Comparison of ENCODE assay signal across 9 cellular contexts in genomic region chr10:98323221-98324164, GRCh38. TPM values are rescaled to one million over a fixed set of nuclear protein-coding genes. Genes with fewer than 3 reads are reported as not detected.
A peak's percentile ranks its signal among the peaks of the same experiment; 100 is the strongest.
DNase-seq lines count a peak whose midpoint lies in the region; ATAC-seq and TF ChIP-seq lines count a peak whose summit lies in the region.
"Had no signal": no experiment of that assay in that cellular context is flagged by ENCODE, and none has a peak within 500 bp of the region (broad histone marks: within the 10 kb centered on the region; RNA-seq: fewer than 3 reads in every experiment).

No MANE protein-coding gene starts in this region.

- WGBS in lower leg skin, 2 donors: 74 to 79% methylated on average over 4 of the region's 4 CpGs

- DNase-seq in DMS153 treated with DMSO at 0.1 percent for 48 hours (lab: John Stamatoyannopoulos, UW; ENCODE audit: unreplicated experiment) (peak; percentile 96), NCI-H1436 treated with DMSO at 0.1 percent for 48 hours (lab: John Stamatoyannopoulos, UW) (peak; percentile 95), astrocyte of the spinal cord (ENCODE audit: low read depth, low spot score) (peak; percentile 88), lower leg skin (ENCODE audit: low spot score in 2 of 2) (peak; percentile 81 to 95), NCI-H2171 (lab: John Stamatoyannopoulos, UW) (no peak)
- no peak for DNase-seq in activated CD4-positive, CD25-positive, alpha-beta regulatory T cell (lab: John Stamatoyannopoulos, UW)
- DNase-seq: activated naive CD8-positive, alpha-beta T cell treated with anti-CD3 and anti-CD28 coated beads, Interleukin-2, amount 10 ng/mL, durations not matched to agents 7 days and 5 days had no signal

- H3K4me3 ChIP-seq in astrocyte of the spinal cord (ENCODE audit: low read depth, low read length) (no peak overlapping the region), lower leg skin (ENCODE audit: low read depth, poor library complexity, severe bottlenecking) (no peak overlapping the region)

- intact Hi-C loops in lower leg skin (cut with DNase I; ENCODE audit: low total_unique reads): no loop called here

- in situ Hi-C loops in astrocyte of the spinal cord (cut with HindIII; ENCODE audit: low sequenced_read_pairs): no loop called here

- no peak for TF ChIP-seq POLR2A in lower leg skin (IDR thresholded peaks at IDR 0.05)

- no peak for ATAC-seq in GM19452 (IDR thresholded peaks at IDR 0.05; ENCODE audit: unreplicated experiment)
- ATAC-seq in GM18520 (IDR thresholded peaks at IDR 0.05; ENCODE audit: unreplicated experiment): no peak

- no peak for TF ChIP-seq CTCF in astrocyte of the spinal cord (IDR thresholded peaks at IDR 0.05; ENCODE audit: low read depth, low read length)
- TF ChIP-seq CTCF in lower leg skin (IDR thresholded peaks at IDR 0.05): no peak

RNA-seq across cellular contexts. Expression of gene LOXL4, which starts 55.5 kb away (rescaled TPM):
- total RNA-seq in lower leg skin: 1 to 10 TPM; 1.7 to 4.0 (median 2.3) TPM
- total RNA-seq: activated naive CD8-positive, alpha-beta T cell treated with anti-CD3 and anti-CD28 coated beads, Interleukin-2, amount 10 ng/mL, durations not matched to agents 7 days and 5 days had no signal

Comparison
In these comparisons a context has a peak if more than half of its experiments do, and no peak if none do; other contexts are left out.
1. DNase-seq: peak in DMS153 treated with DMSO at 0.1 percent for 48 hours (single experiment), NCI-H1436 treated with DMSO at 0.1 percent for 48 hours (single experiment), astrocyte of the spinal cord (single experiment) and lower leg skin (2 of 2); none in activated CD4-positive, CD25-positive, alpha-beta regulatory T cell (0 of 4) and NCI-H2171 (single experiment).